Comparison of ENCODE assay signal across 23 cellular contexts in genomic region chr4:30728291-30728690, GRCh38. TPM values are rescaled to one million over a fixed set of nuclear protein-coding genes. Genes with fewer than 3 reads are reported as not detected.
"Had no signal": no experiment of that assay in that cellular context is flagged by ENCODE, and none has a peak within 500 bp of the region (broad histone marks: within the 10 kb centered on the region; RNA-seq: fewer than 3 reads in every experiment).

No MANE protein-coding gene starts in this region.

- DNase-seq: activated CD4-positive, alpha-beta memory T cell treated with anti-CD3 and anti-CD28 coated beads, Interleukin-2, amount 10 ng/mL, durations not matched to agents 7 days and 5 days; activated CD4-positive, alpha-beta T cell treated with anti-CD3 and anti-CD28 coated beads, Interleukin-2, amount 10 ng/mL, durations not matched to agents 24 days and 14 days; activated gamma-delta T cell; activated naive CD4-positive, alpha-beta T cell treated with anti-CD3 and anti-CD28 coated beads, Interleukin-2, amount 50 U/mL, for 16 hours; activated naive CD8-positive, alpha-beta T cell treated with anti-CD3 and anti-CD28 coated beads, Interleukin-2, amount 50 U/mL, for 24 hours; anterior cingulate cortex; colonic mucosa; dorsolateral prefrontal cortex; effector memory CD8-positive, alpha-beta T cell; left ventricle myocardium superior; midbrain; natural killer cell; retina; stimulated activated CD4-positive, alpha-beta T cell treated with anti-CD3 and anti-CD28 coated beads, Interleukin-2, amount 100 ng/mL, for 48 hours; stimulated activated CD8-positive, alpha-beta memory T cell treated with anti-CD3 and anti-CD28 coated beads, Interleukin-4, amount 100 ng/mL, for 48 hours; stimulated activated naive B cell treated with anti-CD40 and anti-IgM and Interleukin-4, amounts not matched to agents 10 μg/mL and 1 μg/mL and 100 μg/mL, for 72 hours; testis; upper lobe of right lung had no signal

- H3K4me1 ChIP-seq: colonic mucosa, testis, upper lobe of right lung had no signal

- ATAC-seq: activated CD4-positive, CD25-positive, alpha-beta regulatory T cell treated with anti-CD3 and anti-CD28 coated beads, Interleukin-2, amount 50 U/mL, for 24 hours; activated naive CD8-positive, alpha-beta T cell treated with anti-CD3 and anti-CD28 coated beads, Interleukin-2, amount 50 U/mL, for 24 hours; effector memory CD8-positive, alpha-beta T cell; left ventricle myocardium superior; natural killer cell; stimulated activated naive B cell treated with anti-CD40 and anti-IgM and Interleukin-4, amounts not matched to agents 10 μg/mL and 1 μg/mL and 100 μg/mL, for 72 hours; upper lobe of right lung had no signal

- H3K4me3 ChIP-seq: colonic mucosa, testis, upper lobe of right lung had no signal

- H3K27ac ChIP-seq: colonic mucosa, dorsolateral prefrontal cortex, testis, upper lobe of right lung, VCaP had no signal

- H3K27me3 ChIP-seq: dorsolateral prefrontal cortex, esophagus muscularis mucosa, testis had no signal

- H3K36me3 ChIP-seq: colonic mucosa, esophagus muscularis mucosa, upper lobe of right lung had no signal

- H3K9me3 ChIP-seq: colonic mucosa, esophagus muscularis mucosa, testis, upper lobe of right lung had no signal

RNA-seq across cellular contexts. Expression of gene PCDH7, which starts 8.1 kb away (rescaled TPM):
- total RNA-seq: activated CD4-positive, alpha-beta memory T cell treated with anti-CD3 and anti-CD28 coated beads, Interleukin-2, amount 10 ng/mL, durations not matched to agents 7 days and 5 days; activated CD4-positive, alpha-beta T cell treated with anti-CD3 and anti-CD28 coated beads, Interleukin-2, amount 10 ng/mL, durations not matched to agents 24 days and 14 days; activated T-helper 1 cell treated with anti-CD3 and anti-CD28 coated beads, Interleukin-12 subunit alpha, Interleukin-12 subunit beta, Interleukin-2, Interleukin-4 antibody, amounts not matched to agents 30 ng/mL and 10 ng/mL and 1 ng/mL, durations not matched to agents 14 hours and 24 hours and 36 hours; natural killer cell; T-helper 2 cell treated with Interferon-gamma antibody and Interleukin-4, amounts not matched to agents 100 ng/mL and 5 ng/mL, for 36 hours had no signal
